Comparison of ENCODE assay signal across 19 cellular contexts in genomic region chr7:68125173-68125572, GRCh38.
A peak's percentile ranks its signal among the peaks of the same experiment; 100 is the strongest.
DNase-seq lines count a peak whose midpoint lies in the region; TF ChIP-seq lines count a peak whose summit lies in the region.
"Had no signal": no experiment of that assay in that cellular context is flagged by ENCODE, and none has a peak within 500 bp of the region (broad histone marks: within the 10 kb centered on the region; RNA-seq: fewer than 3 reads in every experiment).

No MANE protein-coding gene starts in this region.

- H3K4me3 ChIP-seq in esophagus muscularis mucosa (no peak overlapping the region), suprapubic skin (no peak overlapping the region)
- H3K4me3 ChIP-seq: MG63, SJSA1 had no signal

- H3K9me3 ChIP-seq in esophagus muscularis mucosa (peaks cover 0 to 4% (median 2%) of the 10 kb centered on the region in 4 donors), suprapubic skin (peaks cover 2% of the 10 kb centered on the region)
- H3K9me3 ChIP-seq: MG63 had no signal

- WGBS in esophagus muscularis mucosa: 69% methylated on average over 2 of the region's 2 CpGs
- 40% methylated on average over 2 of the region's 2 CpGs for WGBS in suprapubic skin

- DNase-seq in DMS79 treated with DMSO at 0.1 percent for 48 hours (lab: John Stamatoyannopoulos, UW) (peak; percentile 89), NCI-H1105 treated with DMSO at 0.1 percent for 48 hours (lab: John Stamatoyannopoulos, UW) (peak; percentile 96), NCI-H345 (lab: John Stamatoyannopoulos, UW) (peak; percentile 75), esophagus muscularis mucosa (ENCODE audit: extremely low spot score) (peak; percentile 60), activated gamma-delta T cell (lab: John Stamatoyannopoulos, UW) (no peak), suprapubic skin (ENCODE audit: low spot score in 2 of 2) (no peak), AG08395 (ENCODE audit: low spot score) (no peak)
- DNase-seq: Calu3; CD4-positive, CD25-positive, alpha-beta regulatory T cell; DND-41; H7; IMR-90; Karpas-422; MG63; NCI-H1417 treated with DMSO at 0.1 percent for 48 hours; NCI-H2081 treated with DMSO at 0.1 percent for 48 hours; NCI-H526; PC-3 had no signal

- TF ChIP-seq EP300 in esophagus muscularis mucosa (IDR thresholded peaks at IDR 0.05): no peak
- TF ChIP-seq EP300 in suprapubic skin (IDR thresholded peaks at IDR 0.05): no peak

- no peaks in the 10 kb centered on the region for H3K27me3 ChIP-seq in esophagus muscularis mucosa
- H3K27me3 ChIP-seq in suprapubic skin: peaks cover 9% of the 10 kb centered on the region
- H3K27me3 ChIP-seq: MG63, SJSA1 had no signal

- no peaks in the 10 kb centered on the region for H3K36me3 ChIP-seq in esophagus muscularis mucosa
- H3K36me3 ChIP-seq in suprapubic skin: no peaks in the 10 kb centered on the region
- H3K36me3 ChIP-seq: MG63, SJSA1 had no signal

- H3K27ac ChIP-seq in esophagus muscularis mucosa (replicated peaks in 1 of 4): no peak overlapping the region
- no peak overlapping the region for H3K27ac ChIP-seq in suprapubic skin
- H3K27ac ChIP-seq: SJSA1 had no signal

- H3K4me1 ChIP-seq in esophagus muscularis mucosa: no peaks in the 10 kb centered on the region
- no peaks in the 10 kb centered on the region for H3K4me1 ChIP-seq in suprapubic skin
- H3K4me1 ChIP-seq: SJSA1 had no signal

- intact Hi-C loops in esophagus muscularis mucosa (cut with DNase I): no loop called here

- TF ChIP-seq POLR2A in esophagus muscularis mucosa (IDR thresholded peaks at IDR 0.05; ENCODE audit: low read depth): no peak
- no peak for TF ChIP-seq POLR2A in suprapubic skin (IDR thresholded peaks at IDR 0.05)

- TF ChIP-seq CTCF in esophagus muscularis mucosa (IDR thresholded peaks at IDR 0.05) (no peak), suprapubic skin (IDR thresholded peaks at IDR 0.05) (no peak)

Comparison
In these comparisons a context has a peak if more than half of its experiments do, and no peak if none do; other contexts are left out.
1. DNase-seq: peak in DMS79 treated with DMSO at 0.1 percent for 48 hours (single experiment), NCI-H1105 treated with DMSO at 0.1 percent for 48 hours (single experiment), NCI-H345 (single experiment) and esophagus muscularis mucosa (single experiment); none in activated gamma-delta T cell (single experiment), suprapubic skin (0 of 2) and AG08395 (single experiment).